ENCODE assay signal across 1 cellular context in the genomic region with DNA sequence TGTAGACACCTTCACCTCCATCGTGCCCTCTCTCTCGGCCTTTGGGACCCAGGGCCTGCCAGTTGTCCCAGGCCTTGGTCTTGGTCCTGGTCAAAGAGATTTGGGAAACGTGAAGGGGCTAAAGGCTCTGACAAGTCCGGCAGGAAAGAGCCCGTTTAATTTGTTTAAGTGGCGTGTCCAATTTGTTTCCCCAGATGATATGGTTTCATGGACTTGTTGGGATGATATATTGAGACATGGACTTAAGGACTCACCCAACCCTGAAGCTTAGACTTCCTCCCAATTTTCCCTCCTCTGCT.
TF ChIP-seq lines count a peak whose summit lies in the region.

No MANE protein-coding gene starts in this region.

TF ChIP-seq in endothelial cell of umbilical vein, 7 proteins besides CTCF, POLR2A, EP300 and RAD21:
- TF ChIP-seq, protein P1, sequence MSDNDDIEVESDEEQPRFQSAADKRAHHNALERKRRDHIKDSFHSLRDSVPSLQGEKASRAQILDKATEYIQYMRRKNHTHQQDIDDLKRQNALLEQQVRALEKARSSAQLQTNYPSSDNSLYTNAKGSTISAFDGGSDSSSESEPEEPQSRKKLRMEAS (IDR thresholded peaks at IDR 0.05; ENCODE audit: insufficient read depth, insufficient read length): no peak
